Comparison of ENCODE assay signal across 8 cellular contexts in the genomic region with DNA sequence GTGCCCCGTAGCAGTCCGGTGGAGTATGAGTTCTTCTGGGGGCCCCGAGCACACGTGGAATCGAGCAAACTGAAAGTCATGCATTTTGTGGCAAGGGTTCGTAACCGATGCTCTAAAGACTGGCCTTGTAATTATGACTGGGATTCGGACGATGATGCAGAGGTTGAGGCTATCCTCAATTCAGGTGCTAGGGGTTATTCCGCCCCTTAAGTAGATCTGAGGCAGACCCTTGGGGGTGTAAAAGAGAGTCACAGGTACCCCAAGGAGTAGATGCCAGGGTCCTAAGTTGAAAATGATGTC. TPM values are rescaled to one million over a fixed set of nuclear protein-coding genes. Genes with fewer than 3 reads are reported as not detected.
DNase-seq lines count a peak whose midpoint lies in the region; ATAC-seq and TF ChIP-seq lines count a peak whose summit lies in the region.

No MANE protein-coding gene starts in this region.

- intact Hi-C loops in posterior vena cava (cut with DNase I), result no loop called here

- H3K36me3 Mint-ChIP-seq in effector memory CD8-positive, alpha-beta T cell (ENCODE audit: insufficient read depth), result peaks cover 4% of the 10 kb centered on the region
- no peaks in the 10 kb centered on the region for H3K36me3 Mint-ChIP-seq in osteocyte (ENCODE audit: unreplicated experiment)

- H3K4me3 ChIP-seq in GM12864 (ENCODE audit: low read depth, low read length) (peak overlapping the region; percentile 85), NB4 (ENCODE audit: low read depth, low read length) (peak overlapping the region; percentile 59)

- TF ChIP-seq CTCF in GM12864 (IDR thresholded peaks at IDR 0.05; ENCODE audit: low read depth, low read length, missing control alignments) (no peak), NB4 (IDR thresholded peaks at IDR 0.05; ENCODE audit: low read depth, low read length) (no peak), osteocyte (IDR thresholded peaks at IDR 0.05) (no peak)

- H3K27me3 Mint-ChIP-seq in effector memory CD8-positive, alpha-beta T cell, result no peaks in the 10 kb centered on the region
- no peaks in the 10 kb centered on the region for H3K27me3 Mint-ChIP-seq in osteocyte (ENCODE audit: unreplicated experiment)

- no peak for TF ChIP-seq POLR2A in NB4 (IDR thresholded peaks at IDR 0.05; ENCODE audit: extremely low read depth, insufficient read length)

- no peaks in the 10 kb centered on the region for H3K9me3 Mint-ChIP-seq in effector memory CD8-positive, alpha-beta T cell
- no peaks in the 10 kb centered on the region for H3K9me3 Mint-ChIP-seq in osteocyte (ENCODE audit: unreplicated experiment)

- H3K4me3 Mint-ChIP-seq in effector memory CD8-positive, alpha-beta T cell, result peak overlapping the region; percentile 91 to 94
- H3K4me3 Mint-ChIP-seq in osteocyte (ENCODE audit: unreplicated experiment), result peak overlapping the region; percentile 77

- no peak for DNase-seq in GM12864 (ENCODE audit: low read depth)
- peak; percentile 2 for DNase-seq in NB4 (ENCODE audit: low read depth)
- no peak for DNase-seq in effector memory CD8-positive, alpha-beta T cell
- no peak for DNase-seq in osteocyte (ENCODE audit: extremely low spot score, unreplicated experiment)
- no peak for DNase-seq in activated CD8-positive, alpha-beta memory T cell treated with anti-CD3 and anti-CD28 coated beads, Interleukin-2, amount 50 U/mL, for 4 hours
- DNase-seq in posterior vena cava (ENCODE audit: low spot score), result no peak
- no peak for DNase-seq in activated CD4-positive, alpha-beta T cell treated with anti-CD3 and anti-CD28 coated beads, Interleukin-2, amount 50 U/mL, for 48 hours

- peaks cover 12 to 17% of the 10 kb centered on the region in 2 donors for H3K4me1 Mint-ChIP-seq in effector memory CD8-positive, alpha-beta T cell (ENCODE audit: low read depth in 2 of 2)
- H3K4me1 Mint-ChIP-seq in osteocyte (ENCODE audit: unreplicated experiment), result no peaks in the 10 kb centered on the region

- ATAC-seq in effector memory CD8-positive, alpha-beta T cell (replicated peaks), result no peak
- no peak for ATAC-seq in HG03045 (IDR thresholded peaks at IDR 0.05; ENCODE audit: unreplicated experiment)

- H3K27ac Mint-ChIP-seq in effector memory CD8-positive, alpha-beta T cell, result peak overlapping the region; percentile 91 to 94
- no peak overlapping the region for H3K27ac Mint-ChIP-seq in osteocyte (ENCODE audit: unreplicated experiment)

RNA-seq across cellular contexts. Expression of a gene that starts 0.8 kb away (rescaled TPM):
- total RNA-seq in osteocyte, result 9.1 and 10.0 TPM in 2 replicates
- total RNA-seq in posterior vena cava, result 10 to 100 TPM; 31.9 to 33.7 TPM

RNA-seq across cellular contexts. Expression of a gene that starts 36.9 kb away (rescaled TPM):
- total RNA-seq in osteocyte (1.6 and 1.7 TPM in 2 replicates), posterior vena cava (1 to 10 TPM; 2.0 to 2.7 TPM)
